ENCODE assay signal across 17 cellular contexts in the genomic region with DNA sequence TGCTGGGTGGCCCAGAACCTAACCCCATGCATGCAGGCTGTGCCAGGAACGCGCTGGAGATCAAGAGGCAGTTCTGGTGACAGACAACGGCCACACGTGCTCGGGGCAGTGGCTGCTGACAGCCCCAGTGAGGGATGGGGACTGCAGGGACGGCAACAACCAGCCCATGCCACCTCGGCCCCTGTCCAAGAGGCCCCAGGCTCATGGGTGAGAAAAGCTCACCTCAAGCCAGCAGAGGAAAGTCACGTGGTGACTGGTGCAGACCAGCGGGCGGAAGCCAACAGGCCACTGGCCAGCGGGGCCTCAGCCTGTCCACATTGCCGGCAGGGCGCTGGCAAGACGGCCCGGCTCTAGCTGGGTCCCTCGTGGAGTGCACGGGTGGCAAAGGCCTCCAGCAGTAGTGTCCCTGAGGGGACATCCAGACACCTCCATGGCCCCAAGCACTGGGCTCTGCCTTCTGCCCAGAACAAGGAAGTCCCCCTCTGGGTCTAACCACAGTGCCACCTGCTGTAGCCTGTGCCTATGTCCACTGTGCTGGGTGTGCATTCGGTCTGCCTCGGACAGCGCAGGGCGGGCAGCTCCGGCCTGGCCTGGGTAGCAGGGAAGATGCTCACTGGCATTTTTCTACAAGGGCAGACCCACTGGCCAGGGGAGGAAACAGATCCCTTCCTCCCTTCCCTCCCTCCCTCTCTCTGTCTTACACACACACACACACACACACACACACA.
DNase-seq lines count a peak whose midpoint lies in the region; ATAC-seq and TF ChIP-seq lines count a peak whose summit lies in the region.
"Had no signal": no experiment of that assay in that cellular context is flagged by ENCODE, and none has a peak within 500 bp of the region (broad histone marks: within the 10 kb centered on the region; RNA-seq: fewer than 3 reads in every experiment).

No MANE protein-coding gene starts in this region.

- no peak overlapping the region for H3K4me2 ChIP-seq in smooth muscle cell

- H3K4me3 Mint-ChIP-seq in activated CD8-positive, alpha-beta T cell treated with anti-CD3 and anti-CD28 coated beads for 36 hours: no peak overlapping the region
- H3K4me3 Mint-ChIP-seq in naive thymus-derived CD8-positive, alpha-beta T cell: no peak overlapping the region
- H3K4me3 Mint-ChIP-seq: activated CD8-positive, alpha-beta memory T cell treated with anti-CD3 and anti-CD28 coated beads, Interleukin-2, amount 10 ng/mL, durations not matched to agents 7 days and 5 days; activated naive CD4-positive, alpha-beta T cell treated with anti-CD3 and anti-CD28 coated beads, Interleukin-2, amount 50 U/mL, for 24 hours; IgD-negative memory B cell; memory B cell; stimulated activated naive CD8-positive, alpha-beta T cell treated with anti-CD3 and anti-CD28 coated beads, Interleukin-15, Interleukin-2, amounts not matched to agents 100 ng/mL and 50 ng/mL, for 24 hours had no signal

- H2AFZ ChIP-seq in smooth muscle cell (ENCODE audit: low read depth): no peak overlapping the region

- peaks cover 35% of the 10 kb centered on the region for H4K20me1 ChIP-seq in smooth muscle cell (ENCODE audit: low read depth)

- peak; percentile 18 for ATAC-seq in left colon
- no peak for ATAC-seq in activated CD8-positive, alpha-beta T cell treated with anti-CD3 and anti-CD28 coated beads for 36 hours
- no peak for ATAC-seq in naive thymus-derived CD8-positive, alpha-beta T cell
- ATAC-seq in HG03095 (IDR thresholded peaks at IDR 0.05; ENCODE audit: unreplicated experiment): no peak
- ATAC-seq: activated CD8-positive, alpha-beta memory T cell treated with anti-CD3 and anti-CD28 coated beads, Interleukin-2, amount 10 ng/mL, durations not matched to agents 7 days and 5 days had no signal

- H3K4me1 ChIP-seq in HUES6 (ENCODE audit: control insufficient read depth, insufficient read depth, low read length) (peaks cover 28% of the 10 kb centered on the region), smooth muscle cell (ENCODE audit: low read depth) (peaks cover 22% of the 10 kb centered on the region)

- H3K4me3 ChIP-seq in HUES6 (ENCODE audit: low read depth, low read length) (no peak overlapping the region), smooth muscle cell (no peak overlapping the region)

- POLR2A ChIA-PET in activated CD8-positive, alpha-beta T cell treated with anti-CD3 and anti-CD28 coated beads for 36 hours (lab: Charles Lee): no interaction called here
- POLR2A ChIA-PET in naive thymus-derived CD8-positive, alpha-beta T cell (lab: Charles Lee): no interaction called here

- WGBS in smooth muscle cell (ENCODE audit: low lambda C conversion rate): 91% methylated on average over 22 of the region's 22 CpGs

- intact Hi-C loops in left colon (cut with DNase I, micrococcal nuclease): no loop called here
- intact Hi-C loops in activated CD8-positive, alpha-beta T cell treated with anti-CD3 and anti-CD28 coated beads for 36 hours (cut with micrococcal nuclease): no loop called here

- peaks cover 19% of the 10 kb centered on the region for H3K36me3 Mint-ChIP-seq in activated CD8-positive, alpha-beta T cell treated with anti-CD3 and anti-CD28 coated beads for 36 hours (ENCODE audit: low read depth)
- peaks cover 0 to 36% (median 0%) of the 10 kb centered on the region in 3 donors for H3K36me3 Mint-ChIP-seq in naive thymus-derived CD8-positive, alpha-beta T cell
- H3K36me3 Mint-ChIP-seq: activated naive CD4-positive, alpha-beta T cell treated with anti-CD3 and anti-CD28 coated beads, Interleukin-2, amount 50 U/mL, for 24 hours had no signal

- H3K9me3 ChIP-seq in HUES6 (ENCODE audit: control insufficient read depth, insufficient read depth, low read depth, low read length): no peaks in the 10 kb centered on the region
- H3K9me3 ChIP-seq in smooth muscle cell (replicated peaks; ENCODE audit: low read depth): no peaks in the 10 kb centered on the region

- H3K27ac Mint-ChIP-seq in activated CD8-positive, alpha-beta T cell treated with anti-CD3 and anti-CD28 coated beads for 36 hours: no peak overlapping the region
- H3K27ac Mint-ChIP-seq in naive thymus-derived CD8-positive, alpha-beta T cell: peak overlapping the region in 1 of 10 donors; percentile 22
- H3K27ac Mint-ChIP-seq: activated CD8-positive, alpha-beta memory T cell treated with anti-CD3 and anti-CD28 coated beads, Interleukin-2, amount 10 ng/mL, durations not matched to agents 7 days and 5 days; activated naive CD4-positive, alpha-beta T cell treated with anti-CD3 and anti-CD28 coated beads, Interleukin-2, amount 50 U/mL, for 24 hours; memory B cell; stimulated activated naive CD8-positive, alpha-beta T cell treated with anti-CD3 and anti-CD28 coated beads, Interleukin-15, Interleukin-2, amounts not matched to agents 100 ng/mL and 50 ng/mL, for 24 hours had no signal

- CTCF ChIA-PET in activated CD8-positive, alpha-beta T cell treated with anti-CD3 and anti-CD28 coated beads for 36 hours (lab: Charles Lee): no interaction called here

- DNase-seq in ecto neural progenitor cell (ENCODE audit: low spot score) (peak; percentile 62), left colon (no peak), smooth muscle cell (lab: John Stamatoyannopoulos, UW; ENCODE audit: unreplicated experiment) (no peak), mucosa of gallbladder (ENCODE audit: low spot score) (no peak)
- no peak for DNase-seq in activated CD8-positive, alpha-beta T cell treated with anti-CD3 and anti-CD28 coated beads for 36 hours
- no peak for DNase-seq in naive thymus-derived CD8-positive, alpha-beta T cell
- DNase-seq: activated CD8-positive, alpha-beta memory T cell treated with anti-CD3 and anti-CD28 coated beads, Interleukin-2, amount 10 ng/mL, durations not matched to agents 7 days and 5 days; foreskin fibroblast; NCI-H1417; NCI-H526 treated with DMSO at 0.1 percent for 48 hours had no signal

- no peak for TF ChIP-seq CTCF in smooth muscle cell (IDR thresholded peaks at IDR 0.05; ENCODE audit: borderline replicate concordance, insufficient read depth, poor library complexity, severe bottlenecking)
- TF ChIP-seq CTCF in activated CD8-positive, alpha-beta T cell treated with anti-CD3 and anti-CD28 coated beads for 36 hours (IDR thresholded peaks at IDR 0.05): no peak

- H3K27me3 ChIP-seq in HUES6 (ENCODE audit: control insufficient read depth, insufficient read depth, low read length) (no peaks in the 10 kb centered on the region), smooth muscle cell (ENCODE audit: low read depth) (no peaks in the 10 kb centered on the region)

- H3K9ac ChIP-seq in HUES6 (ENCODE audit: low read length) (no peak overlapping the region), smooth muscle cell (ENCODE audit: low read depth) (no peak overlapping the region)

- H3K79me2 ChIP-seq in smooth muscle cell (ENCODE audit: low read depth): no peaks in the 10 kb centered on the region

- H3F3A ChIP-seq in smooth muscle cell (ENCODE audit: low read depth): peaks cover 20% of the 10 kb centered on the region

- peaks cover 6% of the 10 kb centered on the region for H3K9me3 Mint-ChIP-seq in activated CD8-positive, alpha-beta T cell treated with anti-CD3 and anti-CD28 coated beads for 36 hours
- H3K9me3 Mint-ChIP-seq in naive thymus-derived CD8-positive, alpha-beta T cell: no peaks in the 10 kb centered on the region
- H3K9me3 Mint-ChIP-seq: activated naive CD4-positive, alpha-beta T cell treated with anti-CD3 and anti-CD28 coated beads, Interleukin-2, amount 50 U/mL, for 24 hours; IgD-negative memory B cell; memory B cell; stimulated activated naive CD8-positive, alpha-beta T cell treated with anti-CD3 and anti-CD28 coated beads, Interleukin-15, Interleukin-2, amounts not matched to agents 100 ng/mL and 50 ng/mL, for 24 hours had no signal

- H3K4me1 Mint-ChIP-seq in activated CD8-positive, alpha-beta T cell treated with anti-CD3 and anti-CD28 coated beads for 36 hours (ENCODE audit: low read depth): peaks cover 5% of the 10 kb centered on the region
- H3K4me1 Mint-ChIP-seq in naive thymus-derived CD8-positive, alpha-beta T cell: peaks cover 4 to 21% (median 15%) of the 10 kb centered on the region in 4 donors
- H3K4me1 Mint-ChIP-seq: activated naive CD4-positive, alpha-beta T cell treated with anti-CD3 and anti-CD28 coated beads, Interleukin-2, amount 50 U/mL, for 24 hours had no signal

- H3K27me3 Mint-ChIP-seq in activated CD8-positive, alpha-beta T cell treated with anti-CD3 and anti-CD28 coated beads for 36 hours: no peaks in the 10 kb centered on the region
- no peaks in the 10 kb centered on the region for H3K27me3 Mint-ChIP-seq in naive thymus-derived CD8-positive, alpha-beta T cell
- H3K27me3 Mint-ChIP-seq: activated CD8-positive, alpha-beta memory T cell treated with anti-CD3 and anti-CD28 coated beads, Interleukin-2, amount 10 ng/mL, durations not matched to agents 7 days and 5 days; activated naive CD4-positive, alpha-beta T cell treated with anti-CD3 and anti-CD28 coated beads, Interleukin-2, amount 50 U/mL, for 24 hours; IgD-negative memory B cell; memory B cell; stimulated activated naive CD8-positive, alpha-beta T cell treated with anti-CD3 and anti-CD28 coated beads, Interleukin-15, Interleukin-2, amounts not matched to agents 100 ng/mL and 50 ng/mL, for 24 hours had no signal

- H3K27ac ChIP-seq in HUES6 (ENCODE audit: low read depth, low read length) (peak overlapping the region; percentile 46; the same call in 1 of the 2 replicates), smooth muscle cell (ENCODE audit: low read depth) (peak overlapping the region; percentile 44)
- H3K27ac ChIP-seq: C4-2B had no signal

- H3K36me3 ChIP-seq in HUES6 (ENCODE audit: control insufficient read depth, insufficient read depth, low read length): peaks cover 41% of the 10 kb centered on the region
- H3K36me3 ChIP-seq in smooth muscle cell (ENCODE audit: low read depth): no peaks in the 10 kb centered on the region
